Comparison of ENCODE assay signal across 8 cellular contexts in the genomic region with DNA sequence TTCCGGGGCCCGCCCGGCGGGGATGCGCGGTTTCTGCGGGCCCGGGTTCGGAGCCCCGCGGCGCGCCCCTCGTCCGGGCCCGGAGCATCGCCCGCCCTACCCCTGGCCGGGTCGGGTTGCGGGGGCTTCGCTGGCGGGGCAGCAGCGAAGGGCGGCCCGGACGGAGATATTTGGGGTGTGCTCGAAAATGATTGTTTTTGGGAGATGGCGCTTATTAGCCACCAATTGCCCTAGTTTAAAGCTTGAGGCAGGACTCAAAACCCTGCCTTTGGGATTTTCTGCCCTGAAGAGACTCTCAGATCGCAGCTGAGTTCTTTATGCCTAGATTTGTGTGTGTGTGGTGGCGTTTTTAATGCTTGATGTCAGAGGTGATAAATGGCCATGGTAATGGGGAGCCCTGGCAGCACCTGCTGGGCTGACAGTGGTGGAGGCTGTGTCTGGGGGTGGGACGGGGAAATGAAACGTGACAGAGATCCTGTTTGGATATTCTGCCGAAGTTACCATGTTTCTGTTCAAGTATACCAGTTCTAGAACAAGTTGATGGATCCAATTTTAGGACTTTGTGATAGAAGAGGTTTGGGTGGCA. TPM values are rescaled to one million over a fixed set of nuclear protein-coding genes. Genes with fewer than 3 reads are reported as not detected.
A peak's percentile ranks its signal among the peaks of the same experiment; 100 is the strongest.
DNase-seq lines count a peak whose midpoint lies in the region; ATAC-seq, FAIRE-seq and TF ChIP-seq lines count a peak whose summit lies in the region.

No MANE protein-coding gene starts in this region.

- peaks cover 27% of the 10 kb centered on the region for H3K4me1 Mint-ChIP-seq in activated T-helper 17 cell treated with anti-CD3 and anti-CD28 coated beads, Interleukin-2, amount 50 U/mL, for 72 hours

- ATAC-seq in activated T-helper 17 cell treated with anti-CD3 and anti-CD28 coated beads, Interleukin-2, amount 50 U/mL, for 72 hours (replicated peaks), result peak; percentile 33
- no peak for ATAC-seq in GM18868 (IDR thresholded peaks at IDR 0.05; ENCODE audit: unreplicated experiment)

- H3K27ac ChIP-seq in KMS-11 (peak overlapping the region; percentile 22; the same call in 1 of the 2 replicates), skeletal muscle tissue (ENCODE audit: low read depth, low read length) (peak overlapping the region; percentile 57)

- peaks cover 18% of the 10 kb centered on the region; the same call in 1 of the 2 replicates for H3K79me2 ChIP-seq in KMS-11 (ENCODE audit: insufficient read depth, low read depth)

- peak overlapping the region; percentile 47; the same call in 1 of the 2 replicates for H2AFZ ChIP-seq in KMS-11 (ENCODE audit: low read depth)

- DNase-seq in activated CD8-positive, alpha-beta memory T cell treated with anti-CD3 and anti-CD28 coated beads for 24 hours, result peak; percentile 61
- DNase-seq in activated CD8-positive, alpha-beta memory T cell treated with anti-CD3 and anti-CD28 coated beads, Interleukin-2, amount 50 U/mL, for 4 hours, result no peak
- peak; percentile 26 for DNase-seq in hepatic stellate cell (ENCODE audit: low spot score)
- DNase-seq in RCC 7860 (ENCODE audit: low spot score), result no peak

- H3K4me3 Mint-ChIP-seq in activated T-helper 17 cell treated with anti-CD3 and anti-CD28 coated beads, Interleukin-2, amount 50 U/mL, for 72 hours, result peak overlapping the region; percentile 93

- H3K9ac ChIP-seq in KMS-11 (peak overlapping the region; percentile 59; the same call in 1 of the 2 replicates), skeletal muscle tissue (ENCODE audit: low read depth in 1 of 3, low read length in 3 of 3) (peak overlapping the region; percentile 77 to 93 (median 88))

- H3K9me3 ChIP-seq in skeletal muscle tissue (ENCODE audit: control insufficient read depth in 3 of 3, low read length in 3 of 3), result no peaks in the 10 kb centered on the region

- no peak overlapping the region for H3K4me3 ChIP-seq in KMS-11 (IDR thresholded peaks at IDR 0.05; ENCODE audit: insufficient read depth, low read depth, low read length)
- H3K4me3 ChIP-seq in skeletal muscle tissue (ENCODE audit: low read length in 3 of 3), result peak overlapping the region; percentile 71 to 90 (median 84)

- peak overlapping the region; percentile 74 for H3K27ac Mint-ChIP-seq in activated T-helper 17 cell treated with anti-CD3 and anti-CD28 coated beads, Interleukin-2, amount 50 U/mL, for 72 hours

- no peak for FAIRE-seq in RCC 7860 (lab: Jason Lieb, UNC)

- H4K20me1 ChIP-seq in KMS-11 (ENCODE audit: insufficient read depth), result no peaks in the 10 kb centered on the region

- no peaks in the 10 kb centered on the region for H3K27me3 Mint-ChIP-seq in activated T-helper 17 cell treated with anti-CD3 and anti-CD28 coated beads, Interleukin-2, amount 50 U/mL, for 72 hours

- TF ChIP-seq CTCF in KMS-11 (conservative IDR thresholded peaks at IDR 0.05; ENCODE audit: low read depth, low read length), result no peak

- no peaks in the 10 kb centered on the region for H3K9me3 Mint-ChIP-seq in activated T-helper 17 cell treated with anti-CD3 and anti-CD28 coated beads, Interleukin-2, amount 50 U/mL, for 72 hours

- peak overlapping the region; percentile 86 for H3K4me2 ChIP-seq in KMS-11

- H3K36me3 ChIP-seq in KMS-11 (ENCODE audit: insufficient read depth), result no peaks in the 10 kb centered on the region
- no peaks in the 10 kb centered on the region for H3K36me3 ChIP-seq in skeletal muscle tissue (ENCODE audit: control insufficient read depth in 3 of 3, insufficient read depth in 3 of 3, low read length in 3 of 3)

- H3K4me1 ChIP-seq in KMS-11 (ENCODE audit: low read depth, poor library complexity, severe bottlenecking) (peaks cover 9% of the 10 kb centered on the region), skeletal muscle tissue (ENCODE audit: control insufficient read depth in 3 of 3, insufficient read depth in 3 of 3, low read length in 3 of 3) (peaks cover 28 to 41% (median 41%) of the 10 kb centered on the region in 3 donors)

- no peaks in the 10 kb centered on the region for H3K36me3 Mint-ChIP-seq in activated T-helper 17 cell treated with anti-CD3 and anti-CD28 coated beads, Interleukin-2, amount 50 U/mL, for 72 hours (ENCODE audit: low read depth)

- H3K27me3 ChIP-seq in KMS-11 (ENCODE audit: insufficient read depth, low read depth) (no peaks in the 10 kb centered on the region), skeletal muscle tissue (ENCODE audit: control insufficient read depth in 3 of 3, insufficient read depth in 3 of 3, low read length in 3 of 3) (no peaks in the 10 kb centered on the region)

RNA-seq across cellular contexts. Expression of a gene that starts 0.6 kb away (rescaled TPM):
- total RNA-seq in activated T-helper 17 cell treated with anti-CD3 and anti-CD28 coated beads, Interleukin-2, amount 50 U/mL, for 72 hours, result 1 to 10 TPM; 4.9 to 5.2 TPM
- 9.9 TPM for total RNA-seq in skeletal muscle tissue

RNA-seq across cellular contexts. Expression of a gene that starts 44.5 kb away (rescaled TPM):
- not detected for total RNA-seq in activated T-helper 17 cell treated with anti-CD3 and anti-CD28 coated beads, Interleukin-2, amount 50 U/mL, for 72 hours
- 14.6 TPM for total RNA-seq in skeletal muscle tissue

RNA-seq across cellular contexts. Expression of a gene that starts 58.8 kb away (rescaled TPM):
- total RNA-seq in activated T-helper 17 cell treated with anti-CD3 and anti-CD28 coated beads, Interleukin-2, amount 50 U/mL, for 72 hours, result 10 to 100 TPM; 37.1 to 66.6 TPM
- total RNA-seq in skeletal muscle tissue, result 75.7 TPM

Comparison
In these comparisons a context has a peak if more than half of its experiments do, and no peak if none do; other contexts are left out.
1. DNase-seq: peak in activated CD8-positive, alpha-beta memory T cell treated with anti-CD3 and anti-CD28 coated beads for 24 hours (single experiment) and hepatic stellate cell (single experiment); none in activated CD8-positive, alpha-beta memory T cell treated with anti-CD3 and anti-CD28 coated beads, Interleukin-2, amount 50 U/mL, for 4 hours (single experiment) and RCC 7860 (single experiment).
2. RNA of a gene that starts 44.5 kb away (total RNA-seq): 14.6 TPM in skeletal muscle tissue (single experiment); not detected in activated T-helper 17 cell treated with anti-CD3 and anti-CD28 coated beads, Interleukin-2, amount 50 U/mL, for 72 hours; every median in the first group is over 10 times any median in the second.